9 cellular contexts compared by ENCODE assay signal in the genomic region with DNA sequence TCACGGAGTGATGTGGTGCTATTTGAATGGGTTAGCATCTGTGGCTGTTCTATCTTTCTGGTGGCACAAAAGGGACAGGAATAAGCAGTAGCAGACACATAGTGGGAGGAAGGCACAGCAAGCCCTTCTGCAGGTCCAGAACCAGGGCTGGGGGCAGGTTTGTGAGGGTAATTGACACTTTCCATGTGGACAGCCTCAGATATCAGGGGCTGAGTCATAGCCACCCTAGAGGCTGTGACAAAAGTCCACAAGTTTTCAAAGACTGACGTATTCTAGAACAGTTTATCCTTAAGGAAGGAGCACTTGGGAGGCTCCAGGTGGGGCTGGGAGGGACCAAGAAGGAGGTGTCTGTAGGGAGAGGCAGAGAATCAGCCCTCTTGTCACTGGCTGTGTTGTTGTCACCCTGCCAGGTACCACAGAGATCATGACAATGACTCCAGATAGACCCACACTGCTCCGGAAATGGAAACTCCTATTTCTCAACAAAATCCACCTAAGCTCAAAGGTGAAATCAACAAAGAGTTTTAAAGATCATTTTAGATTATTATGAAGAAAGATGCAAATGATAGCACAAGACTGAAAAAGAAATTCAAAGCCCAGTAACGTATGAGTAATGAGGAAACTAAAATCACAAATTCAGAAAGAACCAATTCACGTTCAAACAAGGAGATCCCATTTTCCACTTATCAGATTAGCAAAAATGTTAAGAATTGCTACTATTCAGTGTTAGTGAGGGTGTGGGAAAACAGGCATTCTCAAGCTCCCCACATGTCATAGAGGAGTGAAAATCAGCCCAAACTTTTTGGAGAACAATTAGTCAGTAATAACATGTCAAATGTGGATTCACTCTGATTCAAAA. TPM values are rescaled to one million over a fixed set of nuclear protein-coding genes. Genes with fewer than 3 reads are reported as not detected.
A peak's percentile ranks its signal among the peaks of the same experiment; 100 is the strongest.
DNase-seq lines count a peak whose midpoint lies in the region; ATAC-seq and TF ChIP-seq lines count a peak whose summit lies in the region.
"Had no signal": no experiment of that assay in that cellular context is flagged by ENCODE, and none has a peak within 500 bp of the region (broad histone marks: within the 10 kb centered on the region; RNA-seq: fewer than 3 reads in every experiment).

No MANE protein-coding gene starts in this region.

- H3K9me3 ChIP-seq in CD4-positive, alpha-beta memory T cell (ENCODE audit: control insufficient read depth in 1 of 2, low read length in 2 of 2), result no peaks in the 10 kb centered on the region
- H3K9me3 ChIP-seq in mucosa of descending colon (no peaks in the 10 kb centered on the region), MG63 (no peaks in the 10 kb centered on the region)

- in situ Hi-C loops in G401 (cut with HindIII; ENCODE audit: low sequenced_read_pairs), result no loop called here

- H3K36me3 Mint-ChIP-seq in CD4-positive, alpha-beta memory T cell, result no peaks in the 10 kb centered on the region
- H3K36me3 Mint-ChIP-seq in HFFc6 (ENCODE audit: low read depth), result no peaks in the 10 kb centered on the region

- no peak overlapping the region for H3K4me3 ChIP-seq in CD4-positive, alpha-beta memory T cell (ENCODE audit: low read length in 2 of 2)
- H3K4me3 ChIP-seq in mucosa of descending colon (no peak overlapping the region), MG63 (no peak overlapping the region)

- H3K4me1 ChIP-seq in CD4-positive, alpha-beta memory T cell (ENCODE audit: insufficient read depth, low read length), result peaks cover 8% of the 10 kb centered on the region
- H3K4me1 ChIP-seq in mucosa of descending colon (ENCODE audit: low read depth), result peaks cover 10% of the 10 kb centered on the region

- no peak overlapping the region for H3K27ac ChIP-seq in CD4-positive, alpha-beta memory T cell (ENCODE audit: low read depth, low read length)

- CTCF ChIA-PET in CD4-positive, alpha-beta memory T cell (lab: Charles Lee; ENCODE audit: partially characterized antibody), result no interaction called here

- intact Hi-C loops in CD4-positive, alpha-beta memory T cell (cut with micrococcal nuclease), result no loop called here
- intact Hi-C loops in mucosa of descending colon (cut with DNase I, micrococcal nuclease), result no loop called here

- ATAC-seq in mucosa of descending colon (peak; percentile 96), HG03457 (IDR thresholded peaks at IDR 0.05; ENCODE audit: unreplicated experiment) (no peak)

- POLR2A ChIA-PET in CD4-positive, alpha-beta memory T cell (lab: Charles Lee; ENCODE audit: partially characterized antibody), result interaction anchor here (0.7 to 1.8 kb wide), 2 partner anchors 48 to 64 kb away, joined by 3 to 4 read pairs; partner anchors contain the start of gene PSMA6

- H3K27me3 Mint-ChIP-seq in CD4-positive, alpha-beta memory T cell, result no peaks in the 10 kb centered on the region
- peaks cover 7% of the 10 kb centered on the region; the same call in 1 of the 2 replicates for H3K27me3 Mint-ChIP-seq in HFFc6 (ENCODE audit: insufficient read depth)

- H3K27me3 ChIP-seq in CD4-positive, alpha-beta memory T cell (ENCODE audit: insufficient read depth, low read length), result no peaks in the 10 kb centered on the region
- no peaks in the 10 kb centered on the region for H3K27me3 ChIP-seq in MG63

- peak overlapping the region in 4 of 7 donors; percentile 3 to 68 (median 33) for H3K27ac Mint-ChIP-seq in CD4-positive, alpha-beta memory T cell
- H3K27ac Mint-ChIP-seq in HFFc6, result peak overlapping the region; percentile 78

- no peak for DNase-seq in CD4-positive, alpha-beta memory T cell
- DNase-seq in HFFc6 (peak; percentile 61), mucosa of descending colon (peak; percentile 80 to 88 (median 87)), G401 (ENCODE audit: low spot score) (no peak), MG63 (no peak), MV-4-11 (lab: John Stamatoyannopoulos, UW) (no peak)
- DNase-seq in activated naive CD4-positive, alpha-beta T cell treated with anti-CD3 and anti-CD28 coated beads, Interleukin-2, amount 50 U/mL, for 16 hours, result peak; percentile 60
- DNase-seq: NCI-H446 treated with DMSO at 0.1 percent for 48 hours had no signal

- no peaks in the 10 kb centered on the region for H3K36me3 ChIP-seq in CD4-positive, alpha-beta memory T cell (ENCODE audit: insufficient read depth, low read length)
- no peaks in the 10 kb centered on the region for H3K36me3 ChIP-seq in mucosa of descending colon (ENCODE audit: low read depth)
- no peaks in the 10 kb centered on the region for H3K36me3 ChIP-seq in MG63

- TF ChIP-seq CTCF in HFFc6 (IDR thresholded peaks at IDR 0.05) (no peak), mucosa of descending colon (IDR thresholded peaks at IDR 0.05) (no peak)

- H3K4me3 Mint-ChIP-seq in CD4-positive, alpha-beta memory T cell, result no peak overlapping the region
- H3K4me3 Mint-ChIP-seq in HFFc6, result peak overlapping the region; percentile 62

- H3K9me3 Mint-ChIP-seq in CD4-positive, alpha-beta memory T cell, result no peaks in the 10 kb centered on the region
- H3K9me3 Mint-ChIP-seq in HFFc6, result no peaks in the 10 kb centered on the region

- H3K4me1 Mint-ChIP-seq in CD4-positive, alpha-beta memory T cell, result peaks cover 9 to 12% (median 10%) of the 10 kb centered on the region in 4 donors
- peaks cover 18% of the 10 kb centered on the region for H3K4me1 Mint-ChIP-seq in HFFc6 (ENCODE audit: low read depth)

RNA-seq across cellular contexts. Expression of gene NFKBIA, which starts 48.3 kb away (rescaled TPM):
- 100 to 1,000 TPM; 119 to 120 TPM for total RNA-seq in CD4-positive, alpha-beta memory T cell
- polyA plus RNA-seq in CD4-positive, alpha-beta memory T cell, result 100 to 1,000 TPM; 334 to 833 TPM
- 10 to 100 TPM; 27.6 to 52.1 (median 48.3) TPM for total RNA-seq in HFFc6 (2021; fragmentation: NEBNext Ultra II Directional; extraction: Animal tissue kit (Norgen Biotek cat#: 25700))
- total RNA-seq in mucosa of descending colon, result 100 to 1,000 TPM; 134 to 180 (median 153) TPM
- total RNA-seq in G401 (2014; rRNA removed; shearing (Covaris generic)), result 98.1 and 101 TPM in 2 replicates
- total RNA-seq in MG63 (2014; rRNA removed; shearing (Covaris generic); ENCODE audit: low replicate concordance), result 37.1 and 76.7 TPM in 2 replicates

Comparison
In these comparisons a context has a peak if more than half of its experiments do, and no peak if none do; other contexts are left out.
1. DNase-seq: peak in HFFc6 (single experiment), activated naive CD4-positive, alpha-beta T cell treated with anti-CD3 and anti-CD28 coated beads, Interleukin-2, amount 50 U/mL, for 16 hours (single experiment) and mucosa of descending colon (3 of 3); none in CD4-positive, alpha-beta memory T cell (0 of 5), G401 (single experiment), MG63 (single experiment) and MV-4-11 (single experiment).